In genomic region chr15:64093627-64094417, GRCh38 we compare ENCODE assay signal across 8 cellular contexts. TPM values are rescaled to one million over a fixed set of nuclear protein-coding genes. Genes with fewer than 3 reads are reported as not detected.
DNase-seq lines count a peak whose midpoint lies in the region; ATAC-seq, FAIRE-seq and TF ChIP-seq lines count a peak whose summit lies in the region.

Gene CIAO2A (minus strand): TSS chr15:64093838. CDS start chr15:64093768, 70 bp downstream.

- TF ChIP-seq POLR2A in esophagus squamous epithelium (IDR thresholded peaks at IDR 0.05), result peak in 2 of 4 donors; percentile 60 to 67

- H3K27me3 ChIP-seq in esophagus squamous epithelium, result no peaks in the 10 kb centered on the region

- H3K27ac ChIP-seq in KOPT-K1 (ENCODE audit: low read depth, low read length, poor library complexity, severe bottlenecking) (peak within 1 kb of the TSS; percentile 93), esophagus squamous epithelium (peak within 1 kb of the TSS; percentile 81 to 97 (median 91))

- peak; percentile 95 for FAIRE-seq in RCC 7860 (lab: Jason Lieb, UNC)

- peaks cover 20 to 73% (median 50%) of the 10 kb centered on the region in 3 donors for H3K4me1 ChIP-seq in esophagus squamous epithelium

- H3K4me1 Mint-ChIP-seq in activated T-cell treated with anti-CD3 and anti-CD28 coated beads, Interleukin-2, amount 50 U/mL, for 72 hours (ENCODE audit: low read depth), result peaks cover 76% of the 10 kb centered on the region

- DNase-seq in DMS79 treated with DMSO at 0.1 percent for 48 hours (lab: John Stamatoyannopoulos, UW) (peak; percentile 89), RCC 7860 (ENCODE audit: low spot score) (peak; percentile 100), esophagus squamous epithelium (lab: John Stamatoyannopoulos, UW) (peak; percentile 77), myocyte (ENCODE audit: low read depth) (peak; percentile 99)
- DNase-seq in activated T-cell treated with anti-CD3 and anti-CD28 coated beads, Interleukin-2, amount 50 U/mL, for 72 hours, result peak; percentile 92 to 96
- peak; percentile 82 to 95 for DNase-seq in stimulated activated CD8-positive, alpha-beta memory T cell treated with anti-CD3 and anti-CD28 coated beads, Interleukin-7, amount 100 ng/mL, for 48 hours (ENCODE audit: extremely low read depth in 1 of 2, low read depth in 1 of 2)

- peak within 1 kb of the TSS; percentile 97 for H3K27ac Mint-ChIP-seq in activated T-cell treated with anti-CD3 and anti-CD28 coated beads, Interleukin-2, amount 50 U/mL, for 72 hours

- H3K9me3 ChIP-seq in KOPT-K1 (ENCODE audit: insufficient read depth, low read length, poor library complexity, severe bottlenecking) (no peaks in the 10 kb centered on the region), esophagus squamous epithelium (no peaks in the 10 kb centered on the region)

- peak within 1 kb of the TSS; percentile 100 for H3K4me3 Mint-ChIP-seq in activated T-cell treated with anti-CD3 and anti-CD28 coated beads, Interleukin-2, amount 50 U/mL, for 72 hours

- ATAC-seq in GM21786 (IDR thresholded peaks at IDR 0.05; ENCODE audit: unreplicated experiment), result peak; percentile 56
- ATAC-seq in activated T-cell treated with anti-CD3 and anti-CD28 coated beads, Interleukin-2, amount 50 U/mL, for 72 hours (replicated peaks in 1 of 2), result peak; percentile 81 to 84

- H3K36me3 ChIP-seq in KOPT-K1 (ENCODE audit: insufficient read depth, low read length) (peaks cover 9% of the 10 kb centered on the region; the same call in 1 of the 2 replicates), esophagus squamous epithelium (peaks cover 0 to 8% (median 0%) of the 10 kb centered on the region in 3 donors)

- intact Hi-C loops in esophagus squamous epithelium (cut with DNase I), result no loop called here

- peaks cover 13 to 18% of the 10 kb centered on the region in 2 donors for H3K36me3 Mint-ChIP-seq in activated T-cell treated with anti-CD3 and anti-CD28 coated beads, Interleukin-2, amount 50 U/mL, for 72 hours (ENCODE audit: insufficient read depth in 2 of 2)

- no peaks in the 10 kb centered on the region for H3K27me3 Mint-ChIP-seq in activated T-cell treated with anti-CD3 and anti-CD28 coated beads, Interleukin-2, amount 50 U/mL, for 72 hours (ENCODE audit: low read depth)

- peak within 1 kb of the TSS; percentile 67 to 86 (median 76) for H3K4me3 ChIP-seq in esophagus squamous epithelium

- H3K9me3 Mint-ChIP-seq in activated T-cell treated with anti-CD3 and anti-CD28 coated beads, Interleukin-2, amount 50 U/mL, for 72 hours, result no peaks in the 10 kb centered on the region

- TF ChIP-seq CTCF in esophagus squamous epithelium (IDR thresholded peaks at IDR 0.05), result peak in 1 of 6 experiments; percentile 3

- WGBS in esophagus squamous epithelium, 2 donors, result 0 to 1% methylated on average over 28 to 41 of the region's 41 CpGs

RNA-seq across cellular contexts. Expression of gene CIAO2A, which starts in this region (rescaled TPM):
- 10 to 100 TPM; 65.1 to 74.5 TPM for total RNA-seq in activated T-cell treated with anti-CD3 and anti-CD28 coated beads, Interleukin-2, amount 50 U/mL, for 72 hours
- total RNA-seq in esophagus squamous epithelium (10 to 100 TPM; 36.6 to 76.6 (median 50.7) TPM), myocyte (46.3 and 55.7 TPM in 2 replicates)
- 29.5 TPM for polyA plus RNA-seq in myocyte (2012)

Comparison
In these comparisons a context has a peak if more than half of its experiments do, and no peak if none do; other contexts are left out.
1. Peak in every context shown above with its lines: DNase-seq, ATAC-seq, H3K4me3 ChIP-seq and H3K27ac ChIP-seq.